ENCODE assay signal across 10 cellular contexts in genomic region chr15:98896802-98897732, GRCh38.
DNase-seq lines count a peak whose midpoint lies in the region; ATAC-seq and TF ChIP-seq lines count a peak whose summit lies in the region.
"Had no signal": no experiment of that assay in that cellular context is flagged by ENCODE, and none has a peak within 500 bp of the region (broad histone marks: within the 10 kb centered on the region; RNA-seq: fewer than 3 reads in every experiment).

No MANE protein-coding gene starts in this region.

- H3K36me3 ChIP-seq in muscle layer of colon (ENCODE audit: insufficient read depth, low read length) = peaks cover 5% of the 10 kb centered on the region

- H3K4me3 ChIP-seq in NB4 (ENCODE audit: low read depth, low read length) (no peak overlapping the region), muscle layer of colon (ENCODE audit: low read depth in 1 of 2, low read length in 2 of 2) (no peak overlapping the region)

- DNase-seq in AG08395 (ENCODE audit: low spot score) = peak; percentile 95
- DNase-seq in NB4 (ENCODE audit: low read depth) = peak; percentile 24
- peak; percentile 93 for DNase-seq in dermis blood vessel endothelial cell
- DNase-seq in T-helper 2 cell = no peak
- DNase-seq: NCI-H1694, substantia nigra had no signal

- TF ChIP-seq CTCF in NB4 (IDR thresholded peaks at IDR 0.05; ENCODE audit: low read depth, low read length) = no peak

- TF ChIP-seq POLR2A in NB4 (IDR thresholded peaks at IDR 0.05; ENCODE audit: extremely low read depth, insufficient read length) = no peak

- no peaks in the 10 kb centered on the region for H3K9me3 ChIP-seq in muscle layer of colon (ENCODE audit: low read length)

- peaks cover 36% of the 10 kb centered on the region for H3K4me1 ChIP-seq in muscle layer of colon (ENCODE audit: insufficient read depth, low read length)

- H3K9ac ChIP-seq in muscle layer of colon (ENCODE audit: low read length) = no peak overlapping the region

- ATAC-seq in GM21723 (IDR thresholded peaks at IDR 0.05; ENCODE audit: unreplicated experiment) (no peak), GM18873 (IDR thresholded peaks at IDR 0.05; ENCODE audit: low FRiP score, unreplicated experiment) (no peak), HG03565 (IDR thresholded peaks at IDR 0.05; ENCODE audit: unreplicated experiment) (no peak)

- no peaks in the 10 kb centered on the region for H3K27me3 ChIP-seq in muscle layer of colon (ENCODE audit: control insufficient read depth in 1 of 2, insufficient read depth in 2 of 2, low read length in 2 of 2)

- peak overlapping the region; percentile 36 for H3K27ac ChIP-seq in muscle layer of colon (ENCODE audit: low read depth, low read length)

Comparison
In these comparisons a context has a peak if more than half of its experiments do, and no peak if none do; other contexts are left out.
1. DNase-seq: peak in AG08395 (single experiment), NB4 (single experiment) and dermis blood vessel endothelial cell (single experiment); none in T-helper 2 cell (0 of 5).